In the genomic region with DNA sequence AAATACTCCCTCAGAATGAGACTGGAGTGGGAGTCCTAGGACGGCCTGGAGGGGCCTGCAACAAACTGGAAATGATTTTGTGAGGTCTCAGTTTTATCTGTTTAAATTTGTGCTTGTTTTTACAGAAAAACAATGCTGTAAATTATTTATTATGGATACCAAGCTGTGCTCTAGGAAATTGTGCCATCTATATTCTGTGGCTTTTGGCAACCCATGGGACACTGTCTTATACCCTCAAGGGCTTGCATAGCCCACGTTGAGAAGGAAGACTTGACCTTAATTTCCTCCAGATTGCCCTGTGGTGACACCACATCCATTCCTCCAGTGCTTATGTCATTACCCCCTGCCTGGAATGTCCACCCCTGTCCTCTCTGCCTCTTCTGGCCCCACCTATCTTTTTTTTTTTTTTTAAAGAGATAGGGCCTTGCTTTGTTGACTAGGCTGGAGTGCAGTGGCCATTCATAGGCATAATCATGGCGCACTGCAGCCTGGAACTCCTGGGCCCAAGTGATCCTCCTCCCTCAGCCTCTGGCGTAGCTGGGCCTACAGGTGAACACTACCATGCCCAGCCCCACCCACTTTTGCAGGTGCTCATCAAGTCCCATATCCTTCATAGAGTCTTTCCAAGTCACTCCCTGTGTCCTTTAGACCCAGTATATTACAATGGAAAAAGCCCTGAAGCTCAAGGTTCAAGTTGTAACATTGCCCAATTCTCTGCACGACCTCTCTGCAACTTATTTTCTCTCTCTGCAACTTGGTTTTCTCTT, we compare ENCODE assay signal across 1 cellular context.
TF ChIP-seq lines count a peak whose summit lies in the region.

No MANE protein-coding gene starts in this region.

TF ChIP-seq in HepG2, 621 proteins besides CTCF, POLR2A, EP300 and RAD21 (continued from another document):
- TF ChIP-seq, protein P1, sequence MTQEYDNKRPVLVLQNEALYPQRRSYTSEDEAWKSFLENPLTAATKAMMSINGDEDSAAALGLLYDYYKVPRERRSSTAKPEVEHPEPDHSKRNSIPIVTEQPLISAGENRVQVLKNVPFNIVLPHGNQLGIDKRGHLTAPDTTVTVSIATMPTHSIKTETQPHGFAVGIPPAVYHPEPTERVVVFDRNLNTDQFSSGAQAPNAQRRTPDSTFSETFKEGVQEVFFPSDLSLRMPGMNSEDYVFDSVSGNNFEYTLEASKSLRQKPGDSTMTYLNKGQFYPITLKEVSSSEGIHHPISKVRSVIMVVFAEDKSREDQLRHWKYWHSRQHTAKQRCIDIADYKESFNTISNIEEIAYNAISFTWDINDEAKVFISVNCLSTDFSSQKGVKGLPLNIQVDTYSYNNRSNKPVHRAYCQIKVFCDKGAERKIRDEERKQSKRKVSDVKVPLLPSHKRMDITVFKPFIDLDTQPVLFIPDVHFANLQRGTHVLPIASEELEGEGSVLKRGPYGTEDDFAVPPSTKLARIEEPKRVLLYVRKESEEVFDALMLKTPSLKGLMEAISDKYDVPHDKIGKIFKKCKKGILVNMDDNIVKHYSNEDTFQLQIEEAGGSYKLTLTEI (CRISPR knock-in tag; conservative IDR thresholded peaks at IDR 0.05) = no peak
- TF ChIP-seq CEBPB (IDR thresholded peaks at IDR 0.05; ENCODE audit: borderline replicate concordance, low read depth, low read length) (peak; percentile 50; the same call in 1 of the 2 replicates), NRL (CRISPR knock-in tag; IDR thresholded peaks at IDR 0.05; ENCODE audit: borderline replicate concordance) (no peak)
